In the genomic region with DNA sequence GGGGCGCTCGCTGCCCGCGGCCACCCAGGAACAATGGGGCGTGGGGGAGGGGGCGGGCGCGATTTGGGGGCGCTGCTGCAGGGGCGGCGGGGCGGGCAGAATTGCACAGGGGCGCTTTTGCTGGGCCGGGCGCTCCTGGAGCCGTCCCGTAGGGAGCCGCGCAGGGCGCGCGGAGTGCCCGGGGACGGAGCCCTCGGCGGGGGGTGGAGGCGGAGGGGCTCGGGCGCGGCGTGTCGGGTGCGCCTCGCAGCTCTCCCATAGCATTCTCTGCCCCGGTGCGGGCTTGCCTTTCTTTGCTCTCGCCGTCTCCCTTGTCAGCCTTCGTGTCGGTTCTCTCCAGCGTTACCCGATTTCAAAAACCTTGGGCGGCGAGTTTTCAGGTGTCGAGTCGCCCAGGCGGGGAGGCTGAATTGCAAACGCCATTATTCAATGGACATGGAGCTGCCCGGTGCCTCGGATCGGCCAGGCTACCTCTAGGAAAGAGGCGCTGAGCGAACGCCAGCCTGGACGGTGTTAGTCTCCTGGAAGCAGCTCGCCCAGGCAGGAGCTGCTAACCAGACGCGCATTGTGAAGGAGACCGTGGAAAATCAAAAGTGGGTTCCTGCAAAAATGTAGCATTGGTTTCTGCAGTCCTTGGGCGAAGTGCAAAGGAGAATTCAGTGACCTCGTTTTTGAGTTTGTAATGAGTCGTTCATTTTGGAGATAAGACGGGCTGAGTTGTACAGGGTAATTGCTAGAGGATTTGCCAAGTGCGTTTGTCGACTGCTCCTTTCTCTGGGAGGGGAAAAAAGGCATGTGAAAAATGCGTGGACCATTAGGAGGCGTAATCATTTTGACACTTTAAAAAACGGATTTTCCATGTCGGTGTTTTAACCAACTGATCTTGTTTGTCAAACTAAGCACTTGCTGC, we compare ENCODE assay signal across 8 cellular contexts.
DNase-seq lines count a peak whose midpoint lies in the region; ATAC-seq and TF ChIP-seq lines count a peak whose summit lies in the region.

No MANE protein-coding gene starts in this region.

- CTCF ChIA-PET in RWPE1 (lab: Yijun Ruan, JAX): no interaction called here

- POLR2A ChIA-PET in RWPE1 (lab: Yijun Ruan, JAX; ENCODE audit: low non-redundant PET): interaction anchor here (1.3 kb wide), 1 partner anchor 76 kb away, joined by 4 read pairs; no protein-coding TSS in a partner anchor

- ATAC-seq in HG03108 (IDR thresholded peaks at IDR 0.05; ENCODE audit: unreplicated experiment): peak; percentile 20

- peak overlapping the region; percentile 46 for H3K27ac ChIP-seq in RWPE1

- DNase-seq in NCI-H82 (lab: John Stamatoyannopoulos, UW) (peak; percentile 70), NCI-H82 treated with DMSO at 0.1 percent for 48 hours (lab: John Stamatoyannopoulos, UW; ENCODE audit: unreplicated experiment) (no peak), RWPE1 (ENCODE audit: low spot score) (peak; percentile 22), anterior cingulate cortex (lab: John Stamatoyannopoulos, UW) (peak in 46 of 58 donors; percentile 11 to 78 (median 42)), hippocampal formation (lab: John Stamatoyannopoulos, UW) (peak; percentile 41 to 52), retina (peak; percentile 87), DMS153 treated with DMSO at 0.1 percent for 48 hours (lab: John Stamatoyannopoulos, UW; ENCODE audit: unreplicated experiment) (no peak)

- TF ChIP-seq CTCF in RWPE1 (conservative IDR thresholded peaks at IDR 0.05; ENCODE audit: low read depth): no peak

Comparison
In these comparisons a context has a peak if more than half of its experiments do, and no peak if none do; other contexts are left out.
1. DNase-seq: peak in NCI-H82 (single experiment), RWPE1 (single experiment), anterior cingulate cortex (46 of 58), hippocampal formation (2 of 2) and retina (single experiment); none in NCI-H82 treated with DMSO at 0.1 percent for 48 hours (single experiment) and DMS153 treated with DMSO at 0.1 percent for 48 hours (single experiment).